In genomic region chr5:79235222-79235577, GRCh38 we compare ENCODE assay signal across 1 cellular context.
TF ChIP-seq lines count a peak whose summit lies in the region.

No MANE protein-coding gene starts in this region.

TF ChIP-seq in HepG2, 621 proteins besides CTCF, POLR2A, EP300 and RAD21 (continued from another document):
- TF ChIP-seq POGK (CRISPR knock-in tag; conservative IDR thresholded peaks at IDR 0.05), result no peak
- no peak for TF ChIP-seq ZKSCAN1 (IDR thresholded peaks at IDR 0.05; ENCODE audit: low read length)
- TF ChIP-seq LCORL (IDR thresholded peaks at IDR 0.05), result no peak
- no peak for TF ChIP-seq LCORL (CRISPR knock-in tag; IDR thresholded peaks at IDR 0.05)
- TF ChIP-seq CAMTA2 (CRISPR knock-in tag; IDR thresholded peaks at IDR 0.05; ENCODE audit: borderline replicate concordance), result no peak
- TF ChIP-seq STAT5B (CRISPR knock-in tag; IDR thresholded peaks at IDR 0.05), result no peak
- no peak for TF ChIP-seq POLR2G (IDR thresholded peaks at IDR 0.05; ENCODE audit: low read depth, low read length)
- TF ChIP-seq UBTF (CRISPR knock-in tag; IDR thresholded peaks at IDR 0.05), result no peak
- no peak for TF ChIP-seq FOXO4 (CRISPR knock-in tag; conservative IDR thresholded peaks at IDR 0.05)
- TF ChIP-seq HES4 (CRISPR knock-in tag; IDR thresholded peaks at IDR 0.05; ENCODE audit: borderline replicate concordance), result no peak
- TF ChIP-seq FOSL1 (CRISPR knock-in tag; IDR thresholded peaks at IDR 0.05; ENCODE audit: borderline replicate concordance), result no peak
- TF ChIP-seq ZNF746 (CRISPR knock-in tag; IDR thresholded peaks at IDR 0.05), result no peak
- TF ChIP-seq CBX5 (CRISPR knock-in tag; IDR thresholded peaks at IDR 0.05; ENCODE audit: borderline replicate concordance), result no peak
- TF ChIP-seq ZNF350 (CRISPR knock-in tag; IDR thresholded peaks at IDR 0.05; ENCODE audit: borderline replicate concordance, low read depth), result no peak
- no peak for TF ChIP-seq ZNF775 (CRISPR knock-in tag; IDR thresholded peaks at IDR 0.05; ENCODE audit: borderline replicate concordance)
- no peak; the same call in 1 of the 2 replicates for TF ChIP-seq MED1 (CRISPR knock-in tag; IDR thresholded peaks at IDR 0.05)
